6 cellular contexts compared by ENCODE assay signal in genomic region chr7:88859288-88859687, GRCh38.
"Had no signal": no experiment of that assay in that cellular context is flagged by ENCODE, and none has a peak within 500 bp of the region (broad histone marks: within the 10 kb centered on the region; RNA-seq: fewer than 3 reads in every experiment).

No MANE protein-coding gene starts in this region.

- H2AFZ ChIP-seq: GM23338 had no signal

- DNase-seq: H9, HCEC 1CT, KG1 had no signal

- H3K4me3 ChIP-seq: GM23338 had no signal

- H3K4me2 ChIP-seq: GM23338 had no signal

- FAIRE-seq: H1, H54 had no signal

- ATAC-seq: GM23338 had no signal
